ENCODE assay signal across 19 cellular contexts in genomic region chr20:10076126-10077080, GRCh38. TPM values are rescaled to one million over a fixed set of nuclear protein-coding genes. Genes with fewer than 3 reads are reported as not detected.
A peak's percentile ranks its signal among the peaks of the same experiment; 100 is the strongest.
DNase-seq lines count a peak whose midpoint lies in the region; ATAC-seq, FAIRE-seq and TF ChIP-seq lines count a peak whose summit lies in the region.
"Had no signal": no experiment of that assay in that cellular context is flagged by ENCODE, and none has a peak within 500 bp of the region (broad histone marks: within the 10 kb centered on the region; RNA-seq: fewer than 3 reads in every experiment).

No MANE protein-coding gene starts in this region.

- peak; percentile 28 for DNase-seq in Caki2 (ENCODE audit: low read depth)
- peak in 1 of 2 experiments; percentile 46 for DNase-seq in PC-9
- peak; percentile 9 to 13 for DNase-seq in fibroblast of lung (ENCODE audit: low read depth in 2 of 2)
- DNase-seq in omental fat pad (ENCODE audit: low spot score): no peak
- DNase-seq in frontal cortex (ENCODE audit: low spot score in 2 of 2): no peak
- DNase-seq in tibial nerve (ENCODE audit: low spot score in 2 of 2): no peak
- no peak for DNase-seq in stimulated activated CD4-positive, alpha-beta T cell treated with anti-CD3 and anti-CD28 coated beads, Interleukin-4, amount 100 ng/mL, for 24 hours
- DNase-seq: activated CD4-positive, alpha-beta T cell treated with anti-CD3 and anti-CD28 coated beads, Interleukin-2, amount 10 ng/mL, durations not matched to agents 7 days and 5 days; activated T-cell treated with anti-CD3 and anti-CD28 coated beads for 4 hours; caudate nucleus; effector memory CD4-positive, alpha-beta T cell; GF-D8; HCEC 1CT; SIG-M5; spleen; stimulated activated naive CD4-positive, alpha-beta T cell treated with Interleukin-2 at 50 U/mL for 16 hours had no signal

- in situ Hi-C loops in Caki2 (cut with HindIII; ENCODE audit: low pct_unique_long_range_greater_than_20kb, low sequenced_read_pairs): no loop called here

- no peaks in the 10 kb centered on the region for H3K79me2 ChIP-seq in PC-9 (ENCODE audit: low read depth)
- H3K79me2 ChIP-seq in fibroblast of lung (ENCODE audit: control insufficient read depth, insufficient read depth, low read length): no peaks in the 10 kb centered on the region

- WGBS in tibial nerve, 2 donors: 67 to 68% methylated on average over 5 of the region's 5 CpGs

- peak in 1 of 2 donors; percentile 50 for TF ChIP-seq EP300 in tibial nerve (IDR thresholded peaks at IDR 0.05)

- no peaks in the 10 kb centered on the region for H3K27me3 ChIP-seq in PC-9 (ENCODE audit: insufficient read depth, low read depth)
- H3K27me3 ChIP-seq in fibroblast of lung (ENCODE audit: control insufficient read depth, insufficient read depth, low read length): no peaks in the 10 kb centered on the region
- H3K27me3 ChIP-seq in tibial nerve: no peaks in the 10 kb centered on the region
- H3K27me3 ChIP-seq: neutrophil had no signal

- H3K4me1 ChIP-seq in PC-9 (replicated peaks; ENCODE audit: insufficient read depth) (peaks cover 43% of the 10 kb centered on the region), fibroblast of lung (ENCODE audit: control insufficient read depth, extremely low read depth, insufficient read depth, low read length) (peaks cover 19% of the 10 kb centered on the region), tibial nerve (peaks cover 0 to 7% (median 0%) of the 10 kb centered on the region in 4 donors)
- H3K4me1 ChIP-seq: spleen had no signal

- intact Hi-C loops in PC-9 (cut with micrococcal nuclease; ENCODE audit: unreplicated experiment): no loop called here

- H3K9me3 ChIP-seq in PC-9 (ENCODE audit: insufficient read depth, low read depth) (no peaks in the 10 kb centered on the region), fibroblast of lung (ENCODE audit: control insufficient read depth, insufficient read depth, low read depth, low read length) (no peaks in the 10 kb centered on the region), tibial nerve (no peaks in the 10 kb centered on the region)
- H3K9me3 ChIP-seq: neutrophil, spleen had no signal

- CTCF ChIA-PET in PC-9 (lab: Charles Lee): interaction anchor here (0.6 to 1.4 kb wide), 4 partner anchors 14 to 352 kb away, joined by 3 to 4 read pairs (median 4); no protein-coding TSS in a partner anchor

- H2AFZ ChIP-seq in PC-9 (no peak overlapping the region), fibroblast of lung (ENCODE audit: low read length) (no peak overlapping the region)

- no TSS peak for BruUV-seq in PC-9 (replicated peaks; lab: Mats Ljungman, UMichigan)

- ATAC-seq in omental fat pad (ENCODE audit: low FRiP score) (peak; percentile 46), GM21786 (IDR thresholded peaks at IDR 0.05; ENCODE audit: unreplicated experiment) (no peak)

- TF ChIP-seq POLR2A in tibial nerve (IDR thresholded peaks at IDR 0.05): no peak

- TF ChIP-seq CTCF in PC-9 (conservative IDR thresholded peaks at IDR 0.05) (no peak), fibroblast of lung (conservative IDR thresholded peaks at IDR 0.05 in 1 of 2, IDR thresholded peaks at IDR 0.05 in 1 of 2; ENCODE audit: low read depth in 1 of 2, low read length in 2 of 2) (no peak), omental fat pad (IDR thresholded peaks at IDR 0.05) (no peak), tibial nerve (IDR thresholded peaks at IDR 0.05) (no peak)

- H3F3A ChIP-seq in PC-9 (ENCODE audit: insufficient read depth, low read depth): peaks cover 21% of the 10 kb centered on the region; the same call in 1 of the 2 replicates

- H3K4me3 ChIP-seq in PC-9 (no peak overlapping the region), fibroblast of lung (replicated peaks in 1 of 4; ENCODE audit: control extremely low read depth in 1 of 4, insufficient read depth in 1 of 4, low read depth in 3 of 4, low read length in 4 of 4) (no peak overlapping the region), tibial nerve (no peak overlapping the region)
- H3K4me3 ChIP-seq: spleen had no signal

- FAIRE-seq in frontal cortex (lab: Jason Lieb, UNC): no peak
- FAIRE-seq: D721Med had no signal

- POLR2A ChIA-PET in PC-9 (lab: Charles Lee; ENCODE audit: unreplicated experiment): no interaction called here

- H3K36me3 ChIP-seq in PC-9 (ENCODE audit: low read depth) (no peaks in the 10 kb centered on the region), fibroblast of lung (ENCODE audit: control insufficient read depth, insufficient read depth, low read length) (no peaks in the 10 kb centered on the region), tibial nerve (no peaks in the 10 kb centered on the region)
- H3K36me3 ChIP-seq: neutrophil, spleen had no signal

- H3K9me2 ChIP-seq in PC-9 (ENCODE audit: insufficient read depth): no peaks in the 10 kb centered on the region

- H4K20me1 ChIP-seq in PC-9 (ENCODE audit: insufficient read depth) (no peaks in the 10 kb centered on the region), fibroblast of lung (ENCODE audit: control insufficient read depth, extremely low read depth, insufficient read depth, low read length) (no peaks in the 10 kb centered on the region)

- H3K27ac ChIP-seq in PC-9 (no peak overlapping the region), fibroblast of lung (ENCODE audit: insufficient read depth, low read length) (no peak overlapping the region), tibial nerve (peak overlapping the region in 1 of 4 donors; percentile 38)
- H3K27ac ChIP-seq: neutrophil, spleen had no signal

- H3K9ac ChIP-seq in fibroblast of lung (ENCODE audit: insufficient read depth, low read length): no peak overlapping the region

- H3K4me2 ChIP-seq in PC-9: 0 out of 2 replicates have a peak overlapping the region, but pooled peaks have one; percentile 4
- H3K4me2 ChIP-seq in fibroblast of lung (ENCODE audit: extremely low read depth, insufficient read depth, low read length): no peak overlapping the region

RNA-seq across cellular contexts. Expression of gene ANKEF1, which starts 41.6 kb away (rescaled TPM):
- 3.7 and 7.1 TPM in 2 replicates for total RNA-seq in Caki2 (2014; rRNA removed; shearing (Covaris generic); ENCODE audit: low replicate concordance)
- total RNA-seq in PC-9 (2021): 9.5 and 11.1 TPM in 2 replicates
- 2.3 and 3.5 TPM in 2 replicates for total RNA-seq in fibroblast of lung
- polyA plus RNA-seq in fibroblast of lung: 1.6 and 2.0 TPM in 2 replicates
- polyA plus RNA-seq in fibroblast of lung (2012): 1.3 and 1.5 TPM in 2 replicates
- 0.07 TPM in 1 of 2 replicates, not detected in the other for polyA minus RNA-seq in fibroblast of lung (ENCODE audit: low replicate concordance)
- 1 to 10 TPM; 2.4 to 6.5 (median 4.4) TPM for total RNA-seq in omental fat pad
- total RNA-seq in frontal cortex: 4.1 TPM
- total RNA-seq in tibial nerve: 1 to 10 TPM in 3 of 4 donors, under 1 TPM in 1; 0.87 to 2.4 (median 1.7) TPM

Comparison
In these comparisons a context has a peak if more than half of its experiments do, and no peak if none do; other contexts are left out.
1. DNase-seq: peak in Caki2 (single experiment) and fibroblast of lung (2 of 2); none in omental fat pad (single experiment), frontal cortex (0 of 2), tibial nerve (0 of 2) and stimulated activated CD4-positive, alpha-beta T cell treated with anti-CD3 and anti-CD28 coated beads, Interleukin-4, amount 100 ng/mL, for 24 hours (single experiment).